ENCODE assay signal across 2 cellular contexts in the genomic region with DNA sequence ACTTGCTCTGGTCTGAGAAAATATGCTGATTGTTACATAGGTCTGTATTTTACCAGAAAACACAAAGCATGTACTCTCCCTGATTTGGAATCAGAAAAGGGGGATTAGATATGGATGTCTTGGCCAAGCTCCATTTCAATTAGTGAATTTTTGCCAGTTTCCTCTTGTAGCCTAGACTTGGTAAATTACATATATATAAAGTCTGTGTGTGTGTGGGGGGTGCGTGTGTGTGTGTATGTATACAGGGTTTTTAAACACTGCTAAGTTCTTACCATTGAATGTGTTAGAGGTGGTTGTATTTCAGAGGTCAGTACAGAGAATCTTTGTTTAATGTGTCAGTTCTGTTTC.
TF ChIP-seq lines count a peak whose summit lies in the region.

No MANE protein-coding gene starts in this region.

TF ChIP-seq in A549, 52 proteins besides CTCF, POLR2A, EP300 and RAD21:
- TF ChIP-seq EHF (CRISPR knock-in tag; IDR thresholded peaks at IDR 0.05) = no peak
- TF ChIP-seq, protein P1, sequence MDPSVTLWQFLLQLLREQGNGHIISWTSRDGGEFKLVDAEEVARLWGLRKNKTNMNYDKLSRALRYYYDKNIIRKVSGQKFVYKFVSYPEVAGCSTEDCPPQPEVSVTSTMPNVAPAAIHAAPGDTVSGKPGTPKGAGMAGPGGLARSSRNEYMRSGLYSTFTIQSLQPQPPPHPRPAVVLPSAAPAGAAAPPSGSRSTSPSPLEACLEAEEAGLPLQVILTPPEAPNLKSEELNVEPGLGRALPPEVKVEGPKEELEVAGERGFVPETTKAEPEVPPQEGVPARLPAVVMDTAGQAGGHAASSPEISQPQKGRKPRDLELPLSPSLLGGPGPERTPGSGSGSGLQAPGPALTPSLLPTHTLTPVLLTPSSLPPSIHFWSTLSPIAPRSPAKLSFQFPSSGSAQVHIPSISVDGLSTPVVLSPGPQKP (IDR thresholded peaks at IDR 0.05; ENCODE audit: low read depth, low read length) = no peak

TF ChIP-seq in IMR-90, 13 proteins besides CTCF, POLR2A, EP300 and RAD21:
- TF ChIP-seq MXI1 (IDR thresholded peaks at IDR 0.05; ENCODE audit: borderline replicate concordance, low read depth, low read length) = no peak
- no peak for TF ChIP-seq MAFK (IDR thresholded peaks at IDR 0.05; ENCODE audit: low read depth, low read length)
- TF ChIP-seq CEBPB (IDR thresholded peaks at IDR 0.05; ENCODE audit: low read depth, low read length) = no peak
- TF ChIP-seq, protein P2, sequence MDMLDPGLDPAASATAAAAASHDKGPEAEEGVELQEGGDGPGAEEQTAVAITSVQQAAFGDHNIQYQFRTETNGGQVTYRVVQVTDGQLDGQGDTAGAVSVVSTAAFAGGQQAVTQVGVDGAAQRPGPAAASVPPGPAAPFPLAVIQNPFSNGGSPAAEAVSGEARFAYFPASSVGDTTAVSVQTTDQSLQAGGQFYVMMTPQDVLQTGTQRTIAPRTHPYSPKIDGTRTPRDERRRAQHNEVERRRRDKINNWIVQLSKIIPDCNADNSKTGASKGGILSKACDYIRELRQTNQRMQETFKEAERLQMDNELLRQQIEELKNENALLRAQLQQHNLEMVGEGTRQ (IDR thresholded peaks at IDR 0.05; ENCODE audit: low read depth, low read length) = no peak
- TF ChIP-seq FOS (IDR thresholded peaks at IDR 0.05; ENCODE audit: low read depth, low read length) = no peak
- TF ChIP-seq RFX5 (IDR thresholded peaks at IDR 0.05; ENCODE audit: low read depth, low read length) = no peak
- no peak for TF ChIP-seq BHLHE40 (IDR thresholded peaks at IDR 0.05; ENCODE audit: low read depth, low read length)
- TF ChIP-seq SMC3 (IDR thresholded peaks at IDR 0.05; ENCODE audit: low read depth, low read length) = no peak
- no peak for TF ChIP-seq RCOR1 (IDR thresholded peaks at IDR 0.05; ENCODE audit: insufficient replicate concordance, low read length)
- TF ChIP-seq MAZ (IDR thresholded peaks at IDR 0.05; ENCODE audit: borderline replicate concordance, low read depth, low read length) = no peak
- no peak for TF ChIP-seq NFE2L2 (IDR thresholded peaks at IDR 0.05; ENCODE audit: low read depth, low read length)
- TF ChIP-seq, protein P1 (IDR thresholded peaks at IDR 0.05; ENCODE audit: borderline replicate concordance, low read depth, low read length) = no peak
- TF ChIP-seq CHD1 (IDR thresholded peaks at IDR 0.05; ENCODE audit: low read depth, low read length) = no peak
TF ChIP-seq in IMR-90: peak in this region for 0.
